In the genomic region with DNA sequence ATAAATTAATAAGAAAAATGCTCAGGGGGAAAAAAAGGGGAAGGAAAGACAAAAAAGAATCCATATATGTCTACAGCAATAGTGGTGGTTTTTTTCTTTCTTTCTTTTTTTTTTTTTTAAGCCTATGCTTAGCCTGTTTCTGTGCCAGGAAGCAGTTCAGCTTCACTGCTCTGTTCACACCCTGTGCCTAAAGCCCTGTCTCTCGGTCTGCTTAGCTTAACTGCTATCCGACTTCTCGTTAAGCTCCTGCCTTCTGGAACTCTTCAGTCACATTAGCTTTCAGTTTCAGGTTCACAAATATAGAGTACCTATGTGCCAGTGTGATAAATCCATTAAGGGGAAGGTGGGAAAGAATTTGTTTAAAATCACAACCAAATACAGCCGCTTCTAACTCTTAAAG, we compare ENCODE assay signal across 29 cellular contexts. TPM values are rescaled to one million over a fixed set of nuclear protein-coding genes. Genes with fewer than 3 reads are reported as not detected.
A peak's percentile ranks its signal among the peaks of the same experiment; 100 is the strongest.
DNase-seq lines count a peak whose midpoint lies in the region; ATAC-seq, FAIRE-seq and TF ChIP-seq lines count a peak whose summit lies in the region.
"Had no signal": no experiment of that assay in that cellular context is flagged by ENCODE, and none has a peak within 500 bp of the region (broad histone marks: within the 10 kb centered on the region; RNA-seq: fewer than 3 reads in every experiment).

No MANE protein-coding gene starts in this region.

- POLR2A ChIA-PET in activated CD8-positive, alpha-beta T cell treated with anti-CD3 and anti-CD28 coated beads, Interleukin-2, amount 10 ng/mL, durations not matched to agents 7 days and 5 days (lab: Charles Lee) = no interaction called here

- H3K4me3 Mint-ChIP-seq in activated CD8-positive, alpha-beta T cell treated with anti-CD3 and anti-CD28 coated beads, Interleukin-2, amount 10 ng/mL, durations not matched to agents 7 days and 5 days = no peak overlapping the region
- H3K4me3 Mint-ChIP-seq: activated CD4-positive, alpha-beta T cell treated with anti-CD3 and anti-CD28 coated beads, Interleukin-2, amount 10 ng/mL, durations not matched to agents 24 days and 14 days; activated CD8-positive, alpha-beta memory T cell treated with anti-CD3 and anti-CD28 coated beads, Interleukin-2, amount 10 ng/mL, durations not matched to agents 7 days and 5 days; activated T-cell treated with anti-CD3 and anti-CD28 coated beads, Interleukin-2, amount 50 U/mL, for 72 hours; brain; nephron had no signal

- no peaks in the 10 kb centered on the region for H3K27me3 Mint-ChIP-seq in activated CD8-positive, alpha-beta T cell treated with anti-CD3 and anti-CD28 coated beads, Interleukin-2, amount 10 ng/mL, durations not matched to agents 7 days and 5 days (ENCODE audit: low read depth)
- H3K27me3 Mint-ChIP-seq: activated CD4-positive, alpha-beta T cell treated with anti-CD3 and anti-CD28 coated beads, Interleukin-2, amount 10 ng/mL, durations not matched to agents 24 days and 14 days; activated CD8-positive, alpha-beta memory T cell treated with anti-CD3 and anti-CD28 coated beads, Interleukin-2, amount 10 ng/mL, durations not matched to agents 7 days and 5 days had no signal

- CTCF ChIA-PET in activated CD8-positive, alpha-beta T cell treated with anti-CD3 and anti-CD28 coated beads, Interleukin-2, amount 10 ng/mL, durations not matched to agents 7 days and 5 days (lab: Charles Lee) = no interaction called here

- no peaks in the 10 kb centered on the region for H3K4me1 Mint-ChIP-seq in activated CD8-positive, alpha-beta T cell treated with anti-CD3 and anti-CD28 coated beads, Interleukin-2, amount 10 ng/mL, durations not matched to agents 7 days and 5 days (ENCODE audit: low read depth)
- H3K4me1 Mint-ChIP-seq: activated CD4-positive, alpha-beta T cell treated with anti-CD3 and anti-CD28 coated beads, Interleukin-2, amount 10 ng/mL, durations not matched to agents 24 days and 14 days; activated CD8-positive, alpha-beta memory T cell treated with anti-CD3 and anti-CD28 coated beads, Interleukin-2, amount 10 ng/mL, durations not matched to agents 7 days and 5 days had no signal

- DNase-seq in D721Med (ENCODE audit: insufficient read length, low spot score) (no peak), NCI-H446 treated with DMSO at 0.1 percent for 48 hours (lab: John Stamatoyannopoulos, UW) (peak; percentile 8), renal cortical epithelial cell (ENCODE audit: low read depth) (peak; percentile 65), GOT3 (lab: John Stamatoyannopoulos, UW) (no peak), NCI-H1930 (lab: John Stamatoyannopoulos, UW) (no peak)
- no peak for DNase-seq in activated CD8-positive, alpha-beta T cell treated with anti-CD3 and anti-CD28 coated beads, Interleukin-2, amount 10 ng/mL, durations not matched to agents 7 days and 5 days
- DNase-seq: activated CD4-positive, alpha-beta T cell treated with anti-CD3 and anti-CD28 coated beads, Interleukin-2, amount 10 ng/mL, durations not matched to agents 24 days and 14 days; activated CD8-positive, alpha-beta memory T cell treated with anti-CD3 and anti-CD28 coated beads, Interleukin-2, amount 10 ng/mL, durations not matched to agents 7 days and 5 days; activated naive CD4-positive, alpha-beta T cell; activated T-cell treated with anti-CD3 and anti-CD28 coated beads, Interleukin-2, amount 50 U/mL, for 72 hours; Calu3; kidney; mucosa of descending colon; NCI-H1105 treated with DMSO at 0.1 percent for 48 hours; NCI-H2081 treated with DMSO at 0.1 percent for 48 hours; NCI-H774; ovary; small intestine; stimulated activated CD4-positive, alpha-beta T cell treated with anti-CD3 and anti-CD28 coated beads, Interleukin-1b, Interleukin-23, amount 100 ng/mL, for 48 hours; T-helper 2 cell had no signal

- FAIRE-seq in D721Med (lab: Jason Lieb, UNC) = peak; percentile 44
- FAIRE-seq: GM12891, small intestine had no signal

- no peak overlapping the region for H3K27ac Mint-ChIP-seq in activated CD8-positive, alpha-beta T cell treated with anti-CD3 and anti-CD28 coated beads, Interleukin-2, amount 10 ng/mL, durations not matched to agents 7 days and 5 days
- H3K27ac Mint-ChIP-seq: activated CD4-positive, alpha-beta T cell treated with anti-CD3 and anti-CD28 coated beads, Interleukin-2, amount 10 ng/mL, durations not matched to agents 24 days and 14 days; activated CD8-positive, alpha-beta memory T cell treated with anti-CD3 and anti-CD28 coated beads, Interleukin-2, amount 10 ng/mL, durations not matched to agents 7 days and 5 days; activated T-cell treated with anti-CD3 and anti-CD28 coated beads, Interleukin-2, amount 50 U/mL, for 72 hours; brain; nephron had no signal

- no peaks in the 10 kb centered on the region for H3K36me3 Mint-ChIP-seq in activated CD8-positive, alpha-beta T cell treated with anti-CD3 and anti-CD28 coated beads, Interleukin-2, amount 10 ng/mL, durations not matched to agents 7 days and 5 days (ENCODE audit: low read depth)
- H3K36me3 Mint-ChIP-seq: activated CD8-positive, alpha-beta memory T cell treated with anti-CD3 and anti-CD28 coated beads, Interleukin-2, amount 10 ng/mL, durations not matched to agents 7 days and 5 days; brain had no signal

- peak; percentile 51 for ATAC-seq in esophagus mucosa
- ATAC-seq in activated CD8-positive, alpha-beta T cell treated with anti-CD3 and anti-CD28 coated beads, Interleukin-2, amount 10 ng/mL, durations not matched to agents 7 days and 5 days = no peak
- ATAC-seq in GM21528 (IDR thresholded peaks at IDR 0.05; ENCODE audit: low FRiP score, unreplicated experiment) = no peak
- ATAC-seq: activated CD8-positive, alpha-beta memory T cell treated with anti-CD3 and anti-CD28 coated beads, Interleukin-2, amount 10 ng/mL, durations not matched to agents 7 days and 5 days; activated T-cell treated with anti-CD3 and anti-CD28 coated beads, Interleukin-2, amount 50 U/mL, for 72 hours; mucosa of descending colon; SK-N-SH treated with all-trans-retinoic acid at 6 μM for 48 hours had no signal

- TF ChIP-seq CTCF in D721Med (IDR thresholded peaks at IDR 0.05; ENCODE audit: insufficient read depth, missing control alignments) = no peak

- H3K9me3 Mint-ChIP-seq in activated CD8-positive, alpha-beta T cell treated with anti-CD3 and anti-CD28 coated beads, Interleukin-2, amount 10 ng/mL, durations not matched to agents 7 days and 5 days (ENCODE audit: insufficient read depth) = no peaks in the 10 kb centered on the region
- H3K9me3 Mint-ChIP-seq: activated CD4-positive, alpha-beta T cell treated with anti-CD3 and anti-CD28 coated beads, Interleukin-2, amount 10 ng/mL, durations not matched to agents 24 days and 14 days had no signal

RNA-seq across cellular contexts. Expression of a gene that starts 26.5 kb away (rescaled TPM):
- total RNA-seq in esophagus mucosa (not detected), renal cortical epithelial cell (0.05 and 0.87 TPM in 2 replicates)
- not detected for total RNA-seq in activated CD8-positive, alpha-beta T cell treated with anti-CD3 and anti-CD28 coated beads, Interleukin-2, amount 10 ng/mL, durations not matched to agents 7 days and 5 days
- total RNA-seq: activated CD4-positive, alpha-beta T cell treated with anti-CD3 and anti-CD28 coated beads, Interleukin-2, amount 10 ng/mL, durations not matched to agents 24 days and 14 days; activated CD8-positive, alpha-beta memory T cell treated with anti-CD3 and anti-CD28 coated beads, Interleukin-2, amount 10 ng/mL, durations not matched to agents 7 days and 5 days; activated T-cell treated with anti-CD3 and anti-CD28 coated beads, Interleukin-2, amount 50 U/mL, for 72 hours; chondrocyte; Daoy; OCI-LY7 had no signal

Comparison
In these comparisons a context has a peak if more than half of its experiments do, and no peak if none do; other contexts are left out.
1. DNase-seq: peak in NCI-H446 treated with DMSO at 0.1 percent for 48 hours (single experiment) and renal cortical epithelial cell (single experiment); none in D721Med (single experiment), activated CD8-positive, alpha-beta T cell treated with anti-CD3 and anti-CD28 coated beads, Interleukin-2, amount 10 ng/mL, durations not matched to agents 7 days and 5 days (single experiment), GOT3 (single experiment) and NCI-H1930 (0 of 2).